Comparison of ENCODE assay signal across 7 cellular contexts in genomic region chr1:21293537-21294265, GRCh38. TPM values are rescaled to one million over a fixed set of nuclear protein-coding genes. Genes with fewer than 3 reads are reported as not detected.
DNase-seq lines count a peak whose midpoint lies in the region; ATAC-seq and TF ChIP-seq lines count a peak whose summit lies in the region.

No MANE protein-coding gene starts in this region.

- H3K36me3 ChIP-seq in muscle layer of colon (ENCODE audit: insufficient read depth, low read length): no peaks in the 10 kb centered on the region
- H3K36me3 ChIP-seq in suprapubic skin: no peaks in the 10 kb centered on the region

- H3K4me1 ChIP-seq in muscle layer of colon (ENCODE audit: insufficient read depth, low read length) (peaks cover 54% of the 10 kb centered on the region), suprapubic skin (peaks cover 69% of the 10 kb centered on the region)

- H3K9ac ChIP-seq in muscle layer of colon (ENCODE audit: low read length): no peak overlapping the region

- H3K27ac ChIP-seq in muscle layer of colon (ENCODE audit: low read depth, low read length) (peak overlapping the region; percentile 20), suprapubic skin (peak overlapping the region; percentile 47)

- H3K27me3 ChIP-seq in muscle layer of colon (ENCODE audit: control insufficient read depth in 1 of 2, insufficient read depth in 2 of 2, low read length in 2 of 2) (no peaks in the 10 kb centered on the region), suprapubic skin (no peaks in the 10 kb centered on the region)

- TF ChIP-seq POLR2A in suprapubic skin (IDR thresholded peaks at IDR 0.05): no peak

- peak; percentile 65 for DNase-seq in GM20000 (ENCODE audit: low spot score)
- DNase-seq in activated T-helper 1 cell treated with Interleukin-2 at 50 U/mL for 16 hours (ENCODE audit: low read depth): peak; percentile 43
- DNase-seq in suprapubic skin (ENCODE audit: low spot score in 2 of 2): no peak
- no peak for DNase-seq in AG20443 (ENCODE audit: low spot score)
- DNase-seq in NCI-H2029 treated with DMSO at 0.1 percent for 48 hours (lab: John Stamatoyannopoulos, UW): no peak

- H3K9me3 ChIP-seq in muscle layer of colon (ENCODE audit: low read length) (no peaks in the 10 kb centered on the region), suprapubic skin (no peaks in the 10 kb centered on the region)

- no peak for TF ChIP-seq CTCF in GM20000 (IDR thresholded peaks at IDR 0.05; ENCODE audit: extremely low read depth, missing control alignments)
- no peak for TF ChIP-seq CTCF in suprapubic skin (IDR thresholded peaks at IDR 0.05)

- WGBS in suprapubic skin: 92% methylated on average over 15 of the region's 17 CpGs

- ATAC-seq in HG03558 (IDR thresholded peaks at IDR 0.05; ENCODE audit: extremely low read depth, unreplicated experiment): peak; percentile 17

- H3K4me3 ChIP-seq in muscle layer of colon (ENCODE audit: low read depth in 1 of 2, low read length in 2 of 2): no peak overlapping the region
- no peak overlapping the region for H3K4me3 ChIP-seq in suprapubic skin

- no peak for TF ChIP-seq EP300 in suprapubic skin (IDR thresholded peaks at IDR 0.05)

RNA-seq across cellular contexts. Expression of gene ECE1, which starts 3.4 kb away (rescaled TPM):
- 10 to 100 TPM; 40.8 to 64.2 (median 55.3) TPM for total RNA-seq in suprapubic skin

Comparison
In these comparisons a context has a peak if more than half of its experiments do, and no peak if none do; other contexts are left out.
1. DNase-seq: peak in GM20000 (single experiment) and activated T-helper 1 cell treated with Interleukin-2 at 50 U/mL for 16 hours (single experiment); none in suprapubic skin (0 of 2), AG20443 (single experiment) and NCI-H2029 treated with DMSO at 0.1 percent for 48 hours (single experiment).